Comparison of ENCODE assay signal across 25 cellular contexts in genomic region chr16:89572042-89572441, GRCh38. TPM values are rescaled to one million over a fixed set of nuclear protein-coding genes. Genes with fewer than 3 reads are reported as not detected.
A peak's percentile ranks its signal among the peaks of the same experiment; 100 is the strongest.
DNase-seq lines count a peak whose midpoint lies in the region; ATAC-seq, FAIRE-seq and TF ChIP-seq lines count a peak whose summit lies in the region.
"Had no signal": no experiment of that assay in that cellular context is flagged by ENCODE, and none has a peak within 500 bp of the region (broad histone marks: within the 10 kb centered on the region; RNA-seq: fewer than 3 reads in every experiment).

No MANE protein-coding gene starts in this region.

- H4K20me1 ChIP-seq in HepG2 (ENCODE audit: insufficient read depth, low read length): no peaks in the 10 kb centered on the region

- H3K27ac ChIP-seq in HepG2 (ENCODE audit: extremely low read length, insufficient read depth, low read length): peak overlapping the region; percentile 66
- no peak overlapping the region for H3K27ac ChIP-seq in right lobe of liver
- no peak overlapping the region for H3K27ac ChIP-seq in CD8-positive, alpha-beta memory T cell (ENCODE audit: low read depth, low read length)
- H3K27ac ChIP-seq: esophagus squamous epithelium, KMS-11, pancreas, upper lobe of right lung had no signal

- H3K4me1 Mint-ChIP-seq in endothelial cell (ENCODE audit: unreplicated experiment): peaks cover 21% of the 10 kb centered on the region
- H3K4me1 Mint-ChIP-seq in CD8-positive, alpha-beta memory T cell: peaks cover 6 to 22% (median 7%) of the 10 kb centered on the region in 3 donors
- peaks cover 12% of the 10 kb centered on the region for H3K4me1 Mint-ChIP-seq in activated CD4-positive, alpha-beta T cell treated with anti-CD3 and anti-CD28 coated beads for 36 hours

- peak overlapping the region; percentile 57 for H3K4me3 Mint-ChIP-seq in endothelial cell (ENCODE audit: unreplicated experiment)
- peak overlapping the region in 1 of 7 donors; percentile 66 for H3K4me3 Mint-ChIP-seq in CD8-positive, alpha-beta memory T cell
- H3K4me3 Mint-ChIP-seq in activated CD4-positive, alpha-beta T cell treated with anti-CD3 and anti-CD28 coated beads for 36 hours: no peak overlapping the region
- H3K4me3 Mint-ChIP-seq: stimulated activated naive CD8-positive, alpha-beta T cell treated with anti-CD3 and anti-CD28 coated beads, Interleukin-15, amount 100 ng/mL, for 72 hours had no signal

- H3K36me3 ChIP-seq in HepG2 (replicated peaks in 1 of 2; ENCODE audit: control insufficient read depth in 1 of 2, insufficient read depth in 2 of 2, low read length in 2 of 2) (no peaks in the 10 kb centered on the region), right lobe of liver (no peaks in the 10 kb centered on the region)
- H3K36me3 ChIP-seq in CD8-positive, alpha-beta memory T cell (ENCODE audit: insufficient read depth, low read length): no peaks in the 10 kb centered on the region
- H3K36me3 ChIP-seq: esophagus squamous epithelium, pancreas, upper lobe of right lung had no signal

- intact Hi-C loops in HepG2 (cut with micrococcal nuclease; ENCODE audit: unreplicated experiment) (no loop called here), right lobe of liver (cut with DNase I) (no loop called here), Right ventricle myocardium inferior (cut with DNase I) (loop anchor here (10.0 kb wide), 1 partner anchor 73 kb away; no protein-coding TSS in a partner anchor)
- intact Hi-C loops in activated CD4-positive, alpha-beta T cell treated with anti-CD3 and anti-CD28 coated beads for 36 hours (cut with DNase I, micrococcal nuclease): no loop called here

- DNase-seq in HepG2 (ENCODE audit: low spot score) (no peak), right lobe of liver (no peak), endothelial cell (ENCODE audit: low spot score) (no peak), Right ventricle myocardium inferior (ENCODE audit: missing footprints) (no peak), DMS114 treated with DMSO at 0.1 percent for 48 hours (lab: John Stamatoyannopoulos, UW; ENCODE audit: unreplicated experiment) (no peak)
- DNase-seq in CD8-positive, alpha-beta memory T cell: no peak
- no peak for DNase-seq in activated CD4-positive, alpha-beta T cell treated with anti-CD3 and anti-CD28 coated beads for 36 hours
- DNase-seq: activated gamma-delta T cell treated with Interleukin-2 at 50 U/mL for 16 hours; amygdala; central memory CD4-positive, alpha-beta T cell; DMS153; effector CD4-positive, alpha-beta T cell; esophagus squamous epithelium; glutamatergic neuron; HCEC 1CT; left ventricle myocardium superior; NCI-H1105; NCI-H526 treated with DMSO at 0.1 percent for 48 hours; pancreas; stimulated activated naive CD8-positive, alpha-beta T cell treated with anti-CD3 and anti-CD28 coated beads, Interleukin-15, amount 100 ng/mL, for 72 hours; upper lobe of right lung had no signal

- H3K4me1 ChIP-seq in HepG2 (ENCODE audit: insufficient read depth, low read length) (peaks cover 39% of the 10 kb centered on the region), right lobe of liver (peaks cover 0 to 10% (median 0%) of the 10 kb centered on the region in 4 donors)
- peaks cover 11% of the 10 kb centered on the region for H3K4me1 ChIP-seq in CD8-positive, alpha-beta memory T cell (ENCODE audit: insufficient read depth, low read length)

- in situ Hi-C loops in HepG2 (cut with HindIII; ENCODE audit: extremely low pct_ligation_motif_present, low pct_unique_long_range_greater_than_20kb): no loop called here

- H3K4me3 ChIP-seq in HepG2 (replicated peaks in 1 of 3; ENCODE audit: insufficient read depth in 1 of 3, low read depth in 2 of 3, low read length in 3 of 3) (peak overlapping the region in 1 of 3 experiments; percentile 56; a peak in 1 of 6 replicates), right lobe of liver (no peak overlapping the region)
- H3K4me3 ChIP-seq in CD8-positive, alpha-beta memory T cell (ENCODE audit: low read length): no peak overlapping the region
- H3K4me3 ChIP-seq: esophagus squamous epithelium, pancreas, upper lobe of right lung had no signal

- TF ChIP-seq CTCF in HepG2 (CRISPR knock-in tag; IDR thresholded peaks at IDR 0.05) (no peak), right lobe of liver (IDR thresholded peaks at IDR 0.05) (no peak), endothelial cell (IDR thresholded peaks at IDR 0.05; ENCODE audit: unreplicated experiment) (no peak)

- BruUV-seq in HepG2 (replicated peaks; lab: Mats Ljungman, UMichigan): no TSS peak

- H3K9me3 ChIP-seq in HepG2 (ENCODE audit: low read length) (no peaks in the 10 kb centered on the region), right lobe of liver (no peaks in the 10 kb centered on the region)
- H3K9me3 ChIP-seq in CD8-positive, alpha-beta memory T cell (ENCODE audit: low read length): no peaks in the 10 kb centered on the region
- H3K9me3 ChIP-seq: esophagus squamous epithelium, pancreas, upper lobe of right lung had no signal

- no peak for TF ChIP-seq RAD21 in HepG2 (CRISPR knock-in tag; IDR thresholded peaks at IDR 0.05)

- H3K27me3 ChIP-seq in HepG2 (ENCODE audit: control insufficient read depth in 1 of 2, insufficient read depth in 2 of 2, low read length in 2 of 2) (peaks cover 4 to 21% of the 10 kb centered on the region in 2 experiments; a peak in 3 of 5 replicates), right lobe of liver (no peaks in the 10 kb centered on the region)
- H3K27me3 ChIP-seq in CD8-positive, alpha-beta memory T cell (ENCODE audit: insufficient read depth, low read length, poor library complexity, severe bottlenecking): peaks cover 8% of the 10 kb centered on the region

- no peak for TF ChIP-seq POLR2A in HepG2 (IDR thresholded peaks at IDR 0.05; ENCODE audit: insufficient read depth in 1 of 2, low read depth in 2 of 2, low read length in 2 of 2)
- TF ChIP-seq POLR2A in right lobe of liver (IDR thresholded peaks at IDR 0.05): no peak

- ATAC-seq in HepG2 (no peak), right lobe of liver (no peak), HG03354 (IDR thresholded peaks at IDR 0.05; ENCODE audit: poor library complexity, severe bottlenecking, unreplicated experiment) (peak; percentile 45), Right ventricle myocardium inferior (no peak)
- no peak for ATAC-seq in activated CD4-positive, alpha-beta T cell treated with anti-CD3 and anti-CD28 coated beads for 36 hours
- ATAC-seq: activated CD4-positive, CD25-positive, alpha-beta regulatory T cell treated with anti-CD3 and anti-CD28 coated beads, Interleukin-2, amount 50 U/mL, for 24 hours; left ventricle myocardium superior; stimulated activated naive CD8-positive, alpha-beta T cell treated with anti-CD3 and anti-CD28 coated beads, Interleukin-15, amount 100 ng/mL, for 72 hours; upper lobe of right lung had no signal

- H2AFZ ChIP-seq in HepG2 (ENCODE audit: low read length): no peak overlapping the region

- H3K79me2 ChIP-seq in HepG2 (ENCODE audit: insufficient read depth, low read length): no peaks in the 10 kb centered on the region

- peak overlapping the region; percentile 42 for H3K9ac ChIP-seq in HepG2 (ENCODE audit: insufficient read depth, low read depth, low read length)
- H3K9ac ChIP-seq: KMS-11 had no signal

- peak overlapping the region; percentile 71 for H3K4me2 ChIP-seq in HepG2 (ENCODE audit: low read depth, low read length)
- H3K4me2 ChIP-seq: KMS-11 had no signal

- peaks cover 12% of the 10 kb centered on the region for H3K27me3 Mint-ChIP-seq in endothelial cell (ENCODE audit: unreplicated experiment)
- peaks cover 8 to 21% of the 10 kb centered on the region in 2 donors for H3K27me3 Mint-ChIP-seq in CD8-positive, alpha-beta memory T cell
- H3K27me3 Mint-ChIP-seq in activated CD4-positive, alpha-beta T cell treated with anti-CD3 and anti-CD28 coated beads for 36 hours: peaks cover 3% of the 10 kb centered on the region

- H3K27ac Mint-ChIP-seq in endothelial cell (ENCODE audit: unreplicated experiment): no peak overlapping the region
- H3K27ac Mint-ChIP-seq in CD8-positive, alpha-beta memory T cell: no peak overlapping the region
- H3K27ac Mint-ChIP-seq in activated CD4-positive, alpha-beta T cell treated with anti-CD3 and anti-CD28 coated beads for 36 hours: no peak overlapping the region

- no peaks in the 10 kb centered on the region for H3K36me3 Mint-ChIP-seq in endothelial cell (ENCODE audit: low read depth, unreplicated experiment)
- H3K36me3 Mint-ChIP-seq in CD8-positive, alpha-beta memory T cell: peaks cover 0 to 2% (median 0%) of the 10 kb centered on the region in 3 donors
- H3K36me3 Mint-ChIP-seq in activated CD4-positive, alpha-beta T cell treated with anti-CD3 and anti-CD28 coated beads for 36 hours (ENCODE audit: low read depth): peaks cover 3% of the 10 kb centered on the region

- no peak for FAIRE-seq in HepG2 (lab: Jason Lieb, UNC)
- FAIRE-seq: pancreas had no signal

- POLR2A ChIA-PET in HepG2 (lab: Yijun Ruan, JAX): interaction anchor here (0.8 to 1.7 kb wide), 7 partner anchors 8 to 351 kb away, joined by 3 to 16 read pairs (median 4); partner anchors contain the start of gene SPG7
- POLR2A ChIA-PET in CD8-positive, alpha-beta memory T cell (lab: Charles Lee): no interaction called here
- POLR2A ChIA-PET in activated CD4-positive, alpha-beta T cell treated with anti-CD3 and anti-CD28 coated beads for 36 hours (lab: Charles Lee): interaction anchor here (0.6 kb wide), 1 partner anchor 1119 kb away, joined by 3 read pairs; the partner anchor contains the start of gene ZFPM1

- no peak for TF ChIP-seq EP300 in HepG2 (IDR thresholded peaks at IDR 0.05; ENCODE audit: low read depth in 2 of 2, low read length in 2 of 2)
- no peak for TF ChIP-seq EP300 in HepG2 (CRISPR knock-in tag; IDR thresholded peaks at IDR 0.05; ENCODE audit: borderline replicate concordance)

- CTCF ChIA-PET in HepG2 (lab: Yijun Ruan, JAX; ENCODE audit: low intra/inter-chr PET ratio, low total read pairs): no interaction called here
- CTCF ChIA-PET in CD8-positive, alpha-beta memory T cell (lab: Charles Lee): no interaction called here
- CTCF ChIA-PET in activated CD4-positive, alpha-beta T cell treated with anti-CD3 and anti-CD28 coated beads for 36 hours (lab: Charles Lee): interaction anchor here (0.7 kb wide), 1 partner anchor 809 kb away, joined by 3 read pairs; no protein-coding TSS in a partner anchor

- WGBS in HepG2 (ENCODE audit: low lambda C conversion rate): 73% methylated on average over 14 of the region's 14 CpGs
- WGBS in right lobe of liver (ENCODE audit: insufficient coverage, low coverage, low lambda C conversion rate, missing lambda C conversion rate): 60% methylated on average over 8 of the region's 14 CpGs

- H3K9me3 Mint-ChIP-seq in endothelial cell (ENCODE audit: unreplicated experiment): no peaks in the 10 kb centered on the region
- H3K9me3 Mint-ChIP-seq in CD8-positive, alpha-beta memory T cell: no peaks in the 10 kb centered on the region
- H3K9me3 Mint-ChIP-seq in activated CD4-positive, alpha-beta T cell treated with anti-CD3 and anti-CD28 coated beads for 36 hours (ENCODE audit: low read depth): no peaks in the 10 kb centered on the region
- H3K9me3 Mint-ChIP-seq: stimulated activated naive CD8-positive, alpha-beta T cell treated with anti-CD3 and anti-CD28 coated beads, Interleukin-15, amount 100 ng/mL, for 72 hours had no signal

RNA-seq across cellular contexts. Expression of gene CPNE7, which starts 3.5 kb away (rescaled TPM):
- total RNA-seq in HepG2 (2016; rRNA removed; fragmentation: Illumina TruSeq; extraction: Trizol) (not detected in 2 replicates), right lobe of liver (1 to 10 TPM in 2 of 6 experiments, under 1 TPM in 4; 0.33 to 3.7 (median 0.77) TPM), endothelial cell (ENCODE audit: unreplicated experiment) (5.5 TPM), Right ventricle myocardium inferior (not detected)
- not detected in 2 replicates for total RNA-seq in HepG2 (2016; cell fraction: cytosol; rRNA removed; fragmentation: Illumina TruSeq; extraction: Trizol; ENCODE audit: low read depth)
- 0.15 TPM in 1 of 2 replicates, not detected in the other for total RNA-seq in HepG2 (2016; cell fraction: insoluble cytoplasmic fraction; rRNA removed; fragmentation: Illumina TruSeq; extraction: Trizol)
- total RNA-seq in HepG2 (2016; cell fraction: membrane; rRNA removed; fragmentation: Illumina TruSeq; extraction: Trizol): not detected in 2 replicates
- not detected in 2 replicates for total RNA-seq in HepG2 (2016; cell fraction: nucleus; rRNA removed; fragmentation: Illumina TruSeq; extraction: Trizol)
- polyA plus RNA-seq in HepG2 (2011; rRNA removed): 0.59 and 2.1 TPM in 2 replicates
- 0.19 and 0.32 TPM in 2 replicates for polyA plus RNA-seq in HepG2 (2011; cell fraction: cytosol; rRNA removed)
- polyA plus RNA-seq in HepG2 (2011; cell fraction: nucleus; rRNA removed): 4.5 and 6.2 TPM in 2 replicates
- 0.27 and 0.35 TPM in 2 replicates for polyA plus RNA-seq in HepG2 (2012)
- not detected in 2 replicates for polyA plus RNA-seq in HepG2 (2016; cell fraction: cytosol; fragmentation: Illumina TruSeq; extraction: Trizol; ENCODE audit: low read depth)
- not detected in 2 replicates for polyA plus RNA-seq in HepG2 (2016; cell fraction: insoluble cytoplasmic fraction; fragmentation: Illumina TruSeq; extraction: Trizol; ENCODE audit: low read depth)
- polyA plus RNA-seq in HepG2 (2016; cell fraction: membrane; fragmentation: Illumina TruSeq; extraction: Trizol; ENCODE audit: low read depth): 0.06 TPM in 1 of 2 replicates, not detected in the other
- polyA plus RNA-seq in HepG2 (2016; cell fraction: nucleus; fragmentation: Illumina TruSeq; extraction: Trizol; ENCODE audit: insufficient read depth, low read depth): 0.52 and 1.2 TPM in 2 replicates
- polyA minus RNA-seq in HepG2 (2011; rRNA and poly(A)+ RNA removed; ENCODE audit: low replicate concordance): 0.58 and 25.2 TPM in 2 replicates
- polyA minus RNA-seq in HepG2 (2011; cell fraction: cytosol; rRNA and poly(A)+ RNA removed): not detected in 2 replicates
- polyA minus RNA-seq in HepG2 (2011; cell fraction: nucleus; rRNA and poly(A)+ RNA removed): 0.26 and 0.99 TPM in 2 replicates
- total RNA-seq in CD8-positive, alpha-beta memory T cell: 1 to 10 TPM; 3.2 to 6.1 TPM
- polyA plus RNA-seq in CD8-positive, alpha-beta memory T cell: 12.9 TPM
- total RNA-seq in activated CD4-positive, alpha-beta T cell treated with anti-CD3 and anti-CD28 coated beads for 36 hours: 10 to 100 TPM; 17.3 to 18.7 TPM
- total RNA-seq: left ventricle myocardium superior had no signal

RNA-seq across cellular contexts. Expression of gene RPL13, which starts 11.6 kb away (rescaled TPM):
- 2,988 and 3,233 TPM in 2 replicates for total RNA-seq in HepG2 (2016; rRNA removed; fragmentation: Illumina TruSeq; extraction: Trizol)
- total RNA-seq in HepG2 (2016; cell fraction: cytosol; rRNA removed; fragmentation: Illumina TruSeq; extraction: Trizol; ENCODE audit: low read depth): 6,142 and 6,743 TPM in 2 replicates
- total RNA-seq in HepG2 (2016; cell fraction: insoluble cytoplasmic fraction; rRNA removed; fragmentation: Illumina TruSeq; extraction: Trizol): 3,074 and 3,414 TPM in 2 replicates
- 8,788 and 9,254 TPM in 2 replicates for total RNA-seq in HepG2 (2016; cell fraction: membrane; rRNA removed; fragmentation: Illumina TruSeq; extraction: Trizol)
- total RNA-seq in HepG2 (2016; cell fraction: nucleus; rRNA removed; fragmentation: Illumina TruSeq; extraction: Trizol): 1,061 and 1,137 TPM in 2 replicates
- polyA plus RNA-seq in HepG2 (2011; rRNA removed): 4,411 and 5,523 TPM in 2 replicates
- polyA plus RNA-seq in HepG2 (2011; cell fraction: cytosol; rRNA removed): 4,701 and 9,932 TPM in 2 replicates
- polyA plus RNA-seq in HepG2 (2011; cell fraction: nucleus; rRNA removed): 3,101 and 3,317 TPM in 2 replicates
- polyA plus RNA-seq in HepG2 (2012): 3,379 and 4,912 TPM in 2 replicates
- polyA plus RNA-seq in HepG2 (2016; cell fraction: cytosol; fragmentation: Illumina TruSeq; extraction: Trizol; ENCODE audit: low read depth): 8,773 and 9,300 TPM in 2 replicates
- polyA plus RNA-seq in HepG2 (2016; cell fraction: insoluble cytoplasmic fraction; fragmentation: Illumina TruSeq; extraction: Trizol; ENCODE audit: low read depth): 3,767 and 4,135 TPM in 2 replicates
- polyA plus RNA-seq in HepG2 (2016; cell fraction: membrane; fragmentation: Illumina TruSeq; extraction: Trizol; ENCODE audit: low read depth): 9,832 and 9,939 TPM in 2 replicates
- 2,257 and 2,556 TPM in 2 replicates for polyA plus RNA-seq in HepG2 (2016; cell fraction: nucleus; fragmentation: Illumina TruSeq; extraction: Trizol; ENCODE audit: insufficient read depth, low read depth)
- 1,096 and 3,482 TPM in 2 replicates for polyA minus RNA-seq in HepG2 (2011; rRNA and poly(A)+ RNA removed; ENCODE audit: low replicate concordance)
- polyA minus RNA-seq in HepG2 (2011; cell fraction: cytosol; rRNA and poly(A)+ RNA removed): 1,942 and 2,023 TPM in 2 replicates
- 448 and 516 TPM in 2 replicates for polyA minus RNA-seq in HepG2 (2011; cell fraction: nucleus; rRNA and poly(A)+ RNA removed)
- 1,000 to 10,000 TPM in 2 of 6 experiments, 100 to 1,000 TPM in 4; 684 to 2,810 (median 731) TPM for total RNA-seq in right lobe of liver
- total RNA-seq in endothelial cell (ENCODE audit: unreplicated experiment): 2,070 TPM
- 1,162 TPM for total RNA-seq in Right ventricle myocardium inferior
- 1,000 to 10,000 TPM; 2,710 to 2,878 TPM for total RNA-seq in CD8-positive, alpha-beta memory T cell
- polyA plus RNA-seq in CD8-positive, alpha-beta memory T cell: 5,211 TPM
- total RNA-seq in activated CD4-positive, alpha-beta T cell treated with anti-CD3 and anti-CD28 coated beads for 36 hours: 1,000 to 10,000 TPM; 2,518 to 3,038 TPM

RNA-seq across cellular contexts. Expression of gene DPEP1, which starts 41.4 kb away (rescaled TPM):
- 19.7 and 37.6 TPM in 2 replicates for total RNA-seq in HepG2 (2016; rRNA removed; fragmentation: Illumina TruSeq; extraction: Trizol)
- 33.1 and 44.2 TPM in 2 replicates for total RNA-seq in HepG2 (2016; cell fraction: cytosol; rRNA removed; fragmentation: Illumina TruSeq; extraction: Trizol; ENCODE audit: low read depth)
- total RNA-seq in HepG2 (2016; cell fraction: insoluble cytoplasmic fraction; rRNA removed; fragmentation: Illumina TruSeq; extraction: Trizol): 22.9 and 38.8 TPM in 2 replicates
- total RNA-seq in HepG2 (2016; cell fraction: membrane; rRNA removed; fragmentation: Illumina TruSeq; extraction: Trizol): 21.1 and 25.9 TPM in 2 replicates
- total RNA-seq in HepG2 (2016; cell fraction: nucleus; rRNA removed; fragmentation: Illumina TruSeq; extraction: Trizol): 32.6 and 36.8 TPM in 2 replicates
- 40.2 and 52.2 TPM in 2 replicates for polyA plus RNA-seq in HepG2 (2011; rRNA removed)
- polyA plus RNA-seq in HepG2 (2011; cell fraction: cytosol; rRNA removed): 26.5 and 78.5 TPM in 2 replicates
- 52.0 and 101 TPM in 2 replicates for polyA plus RNA-seq in HepG2 (2011; cell fraction: nucleus; rRNA removed)
- 6.6 and 9.6 TPM in 2 replicates for polyA plus RNA-seq in HepG2 (2012)
- polyA plus RNA-seq in HepG2 (2016; cell fraction: cytosol; fragmentation: Illumina TruSeq; extraction: Trizol; ENCODE audit: low read depth): 13.7 and 15.6 TPM in 2 replicates
- 23.0 and 24.6 TPM in 2 replicates for polyA plus RNA-seq in HepG2 (2016; cell fraction: insoluble cytoplasmic fraction; fragmentation: Illumina TruSeq; extraction: Trizol; ENCODE audit: low read depth)
- polyA plus RNA-seq in HepG2 (2016; cell fraction: membrane; fragmentation: Illumina TruSeq; extraction: Trizol; ENCODE audit: low read depth): 18.2 and 22.6 TPM in 2 replicates
- polyA plus RNA-seq in HepG2 (2016; cell fraction: nucleus; fragmentation: Illumina TruSeq; extraction: Trizol; ENCODE audit: insufficient read depth, low read depth): 75.4 and 78.7 TPM in 2 replicates
- polyA minus RNA-seq in HepG2 (2011; rRNA and poly(A)+ RNA removed; ENCODE audit: low replicate concordance): 0.12 and 80.3 TPM in 2 replicates
- polyA minus RNA-seq in HepG2 (2011; cell fraction: cytosol; rRNA and poly(A)+ RNA removed): 12.5 and 17.6 TPM in 2 replicates
- 3.5 and 4.8 TPM in 2 replicates for polyA minus RNA-seq in HepG2 (2011; cell fraction: nucleus; rRNA and poly(A)+ RNA removed)
- under 1 TPM in 1 of 6 experiments, not detected in 5; 0.93 TPM for total RNA-seq in right lobe of liver
- 118 TPM for total RNA-seq in endothelial cell (ENCODE audit: unreplicated experiment)
- not detected for total RNA-seq in Right ventricle myocardium inferior
- not detected for total RNA-seq in CD8-positive, alpha-beta memory T cell
- not detected for polyA plus RNA-seq in CD8-positive, alpha-beta memory T cell
- total RNA-seq in activated CD4-positive, alpha-beta T cell treated with anti-CD3 and anti-CD28 coated beads for 36 hours: not detected
- total RNA-seq: left ventricle myocardium superior; T-helper 2 cell treated with Interferon-gamma antibody and Interleukin-4, amounts not matched to agents 100 ng/mL and 5 ng/mL, for 36 hours had no signal

Comparison
In these comparisons a context has a peak if more than half of its experiments do, and no peak if none do; other contexts are left out.
1. RNA of gene DPEP1, which starts 41.4 kb away (total RNA-seq): 118 TPM in endothelial cell (single experiment) and 19.7 to 44.2 TPM in HepG2; 0.93 TPM in right lobe of liver, not detected in activated CD4-positive, alpha-beta T cell treated with anti-CD3 and anti-CD28 coated beads for 36 hours, not detected in Right ventricle myocardium inferior (single experiment) and not detected in CD8-positive, alpha-beta memory T cell; every median in the first group is over 10 times any median in the second.